Comparison of ENCODE assay signal across 1 cellular context in genomic region chr1:7313081-7313546, GRCh38.
TF ChIP-seq lines count a peak whose summit lies in the region.

No MANE protein-coding gene starts in this region.

TF ChIP-seq in HCT116, 20 proteins besides CTCF, POLR2A, EP300 and RAD21 (continued from another document):
- TF ChIP-seq SP1 (IDR thresholded peaks at IDR 0.05; ENCODE audit: low read depth) (no peak), CEBPB (IDR thresholded peaks at IDR 0.05; ENCODE audit: low read depth) (no peak), SIN3A (IDR thresholded peaks at IDR 0.05; ENCODE audit: low read depth) (no peak), FOSL1 (IDR thresholded peaks at IDR 0.05; ENCODE audit: low read depth) (no peak), SRF (IDR thresholded peaks at IDR 0.05; ENCODE audit: low read depth) (no peak), JUND (IDR thresholded peaks at IDR 0.05) (no peak), ATF3 (IDR thresholded peaks at IDR 0.05) (no peak), EGR1 (IDR thresholded peaks at IDR 0.05; ENCODE audit: low read depth) (no peak), EZH2 (IDR thresholded peaks at IDR 0.05) (no peak), TCF7L2 (IDR thresholded peaks at IDR 0.05; ENCODE audit: borderline replicate concordance, extremely low read depth, insufficient read depth, insufficient read length) (no peak), ZFX (IDR thresholded peaks at IDR 0.05) (no peak), ZNF274 (IDR thresholded peaks at IDR 0.05; ENCODE audit: low read depth, low read length) (no peak)
